8 cellular contexts compared by ENCODE assay signal in genomic region chr6:69866351-69867074, GRCh38.
DNase-seq lines count a peak whose midpoint lies in the region; ATAC-seq and TF ChIP-seq lines count a peak whose summit lies in the region.

Gene COL19A1, plus strand, starts transcription at chr6:69866556. Its CDS starts 13,012 bp downstream, at chr6:69879568.

- no peaks in the 10 kb centered on the region for H3K27me3 ChIP-seq in parathyroid adenoma (ENCODE audit: control insufficient read depth, insufficient read depth, low read length)

- H3K27ac ChIP-seq in parathyroid adenoma = no peak within 1 kb of the TSS

- peak within 1 kb of the TSS; percentile 90 for H3K4me2 ChIP-seq in parathyroid adenoma (ENCODE audit: low read length)

- no peaks in the 10 kb centered on the region for H3K9me3 ChIP-seq in parathyroid adenoma (ENCODE audit: control insufficient read depth, low read length)

- intact Hi-C loops in head of caudate nucleus (cut with DNase I) = no loop called here

- peak within 1 kb of the TSS; percentile 59 for H3K4me3 ChIP-seq in parathyroid adenoma (ENCODE audit: low read depth, low read length)

- ATAC-seq in GM18511 (IDR thresholded peaks at IDR 0.05; ENCODE audit: unreplicated experiment) (peak; percentile 64), HG02571 (IDR thresholded peaks at IDR 0.05; ENCODE audit: unreplicated experiment) (peak; percentile 53)

- H3K79me2 ChIP-seq in parathyroid adenoma = no peaks in the 10 kb centered on the region

- peak within 1 kb of the TSS; percentile 83 for H2AFZ ChIP-seq in parathyroid adenoma

- peaks cover 3% of the 10 kb centered on the region for H3K4me1 ChIP-seq in parathyroid adenoma

- H3K9ac ChIP-seq in parathyroid adenoma = no peak within 1 kb of the TSS

- DNase-seq in NCI-H2171 (lab: John Stamatoyannopoulos, UW) (peak; percentile 17), head of caudate nucleus (peak in 34 of 42 donors; percentile 7 to 49 (median 24)), globus pallidus (ENCODE audit: low spot score) (no peak), 8988T (no peak)
- peak; percentile 7 to 8 for DNase-seq in activated T-helper 1 cell treated with anti-CD3 and anti-CD28 coated beads, Interleukin-2, amount 50 U/mL, for 16 hours (ENCODE audit: low read depth in 1 of 2, low spot score in 1 of 2)

- TF ChIP-seq CTCF in parathyroid adenoma (IDR thresholded peaks at IDR 0.05) = no peak

- H3K36me3 ChIP-seq in parathyroid adenoma (ENCODE audit: control insufficient read depth, insufficient read depth, low read length) = no peaks in the 10 kb centered on the region

Comparison
In these comparisons a context has a peak if more than half of its experiments do, and no peak if none do; other contexts are left out.
1. DNase-seq: peak in NCI-H2171 (single experiment), activated T-helper 1 cell treated with anti-CD3 and anti-CD28 coated beads, Interleukin-2, amount 50 U/mL, for 16 hours (2 of 2) and head of caudate nucleus (34 of 42); none in globus pallidus (single experiment) and 8988T (single experiment).